Comparison of ENCODE assay signal across 13 cellular contexts in genomic region chr5:14277407-14278320, GRCh38.
DNase-seq lines count a peak whose midpoint lies in the region; ATAC-seq and TF ChIP-seq lines count a peak whose summit lies in the region.
"Had no signal": no experiment of that assay in that cellular context is flagged by ENCODE, and none has a peak within 500 bp of the region (broad histone marks: within the 10 kb centered on the region; RNA-seq: fewer than 3 reads in every experiment).

No MANE protein-coding gene starts in this region.

- H3K4me1 ChIP-seq in H9 (ENCODE audit: insufficient read depth, low read length) (peaks cover 7% of the 10 kb centered on the region; the same call in 1 of the 2 replicates), MM.1S (ENCODE audit: low read length) (no peaks in the 10 kb centered on the region), mesendoderm (ENCODE audit: control insufficient read depth, low read depth, low read length) (peaks cover 3% of the 10 kb centered on the region)
- H3K4me1 ChIP-seq: parathyroid adenoma had no signal

- no peak overlapping the region for H3T11ph ChIP-seq in H9 (ENCODE audit: low read length)

- H3K23ac ChIP-seq in H9 (ENCODE audit: insufficient read length, low read depth, low read length) (no peak overlapping the region), mesendoderm (ENCODE audit: low read length) (no peak overlapping the region)

- H2BK12ac ChIP-seq in H9 (ENCODE audit: insufficient read length, low read depth, low read length) = no peak overlapping the region

- H3K4me3 ChIP-seq in MM.1S (ENCODE audit: low read length) (no peak overlapping the region; the same call in 1 of the 2 replicates), mesendoderm (ENCODE audit: low read length) (no peak overlapping the region)

- no peak overlapping the region for H4K5ac ChIP-seq in H9 (ENCODE audit: insufficient read length, low read depth, low read length)
- H4K5ac ChIP-seq in mesendoderm (ENCODE audit: low read length) = no peak overlapping the region

- H3K9ac ChIP-seq in H9 (ENCODE audit: extremely low read depth, insufficient read length, low read length) (no peak overlapping the region), MM.1S (ENCODE audit: low read length) (no peak overlapping the region), mesendoderm (ENCODE audit: low read length) (no peak overlapping the region)
- H3K9ac ChIP-seq: parathyroid adenoma had no signal

- ATAC-seq in GM18519 (IDR thresholded peaks at IDR 0.05; ENCODE audit: low FRiP score, unreplicated experiment) (peak; percentile 44), HG03565 (IDR thresholded peaks at IDR 0.05; ENCODE audit: unreplicated experiment) (no peak)
- no peak for ATAC-seq in natural killer cell treated with Interleukin-12 subunit alpha and Interleukin-12 subunit beta and Interleukin-15 and Interleukin-18, amount 100 ng/mL, for 72 hours

- no peaks in the 10 kb centered on the region for H3K27me3 ChIP-seq in H9 (ENCODE audit: insufficient read depth, low read length)
- no peaks in the 10 kb centered on the region for H3K27me3 ChIP-seq in MM.1S (replicated peaks; ENCODE audit: insufficient read depth, low read length)
- no peaks in the 10 kb centered on the region for H3K27me3 ChIP-seq in mesendoderm (ENCODE audit: insufficient read depth, low read length, poor library complexity)

- no peaks in the 10 kb centered on the region for H3K23me2 ChIP-seq in H9 (ENCODE audit: insufficient read length, low read depth, low read length, poor library complexity, severe bottlenecking)

- H3F3A ChIP-seq in MM.1S (ENCODE audit: insufficient read depth, low read length) = no peaks in the 10 kb centered on the region; the same call in 1 of the 2 replicates

- H2BK20ac ChIP-seq in H9 (ENCODE audit: low read depth, low read length, poor library complexity, severe bottlenecking) = no peak overlapping the region

- no peaks in the 10 kb centered on the region for H3K9me3 ChIP-seq in H9 (ENCODE audit: control insufficient read depth, low read depth, low read length)
- H3K9me3 ChIP-seq in MM.1S (replicated peaks; ENCODE audit: insufficient read depth, low read length) = no peaks in the 10 kb centered on the region

- H2AK5ac ChIP-seq in H9 (ENCODE audit: insufficient read length, low read length) (no peak overlapping the region), mesendoderm (ENCODE audit: low read length) (no peak overlapping the region)

- H2BK120ac ChIP-seq in H9 (ENCODE audit: low read depth, low read length, poor library complexity, severe bottlenecking) = no peak overlapping the region
- H2BK120ac ChIP-seq in mesendoderm (ENCODE audit: low read depth, low read length) = no peak overlapping the region

- no peak overlapping the region for H2AFZ ChIP-seq in H9 (ENCODE audit: low read length)
- no peak overlapping the region for H2AFZ ChIP-seq in MM.1S (ENCODE audit: low read length)
- H2AFZ ChIP-seq: parathyroid adenoma had no signal

- no peaks in the 10 kb centered on the region for H3K27me3 Mint-ChIP-seq in H9 (ENCODE audit: low read depth)
- no peaks in the 10 kb centered on the region for H3K27me3 Mint-ChIP-seq in natural killer cell treated with Interleukin-12 subunit alpha and Interleukin-12 subunit beta and Interleukin-15 and Interleukin-18, amount 100 ng/mL, for 72 hours

- no peak overlapping the region for H4K91ac ChIP-seq in H9 (ENCODE audit: insufficient read length, low read depth, low read length)

- H3K4me3 Mint-ChIP-seq in H9 = no peak overlapping the region
- H3K4me3 Mint-ChIP-seq in natural killer cell treated with Interleukin-12 subunit alpha and Interleukin-12 subunit beta and Interleukin-15 and Interleukin-18, amount 100 ng/mL, for 72 hours = no peak overlapping the region
- H3K4me3 Mint-ChIP-seq: activated naive CD4-positive, alpha-beta T cell treated with anti-CD3 and anti-CD28 coated beads, Interleukin-2, amount 10 ng/mL, durations not matched to agents 7 days and 5 days had no signal

- no peaks in the 10 kb centered on the region for H3K9me3 Mint-ChIP-seq in H9
- H3K9me3 Mint-ChIP-seq in natural killer cell treated with Interleukin-12 subunit alpha and Interleukin-12 subunit beta and Interleukin-15 and Interleukin-18, amount 100 ng/mL, for 72 hours = no peaks in the 10 kb centered on the region
- H3K9me3 Mint-ChIP-seq: activated naive CD4-positive, alpha-beta T cell treated with anti-CD3 and anti-CD28 coated beads, Interleukin-2, amount 10 ng/mL, durations not matched to agents 7 days and 5 days had no signal

- no peak overlapping the region for H3K14ac ChIP-seq in H9 (ENCODE audit: insufficient read depth, low read length)

- H3K4me1 Mint-ChIP-seq in H9 = peaks cover 26 to 28% of the 10 kb centered on the region in 2 experiments
- peaks cover 4 to 7% of the 10 kb centered on the region in 2 donors for H3K4me1 Mint-ChIP-seq in natural killer cell treated with Interleukin-12 subunit alpha and Interleukin-12 subunit beta and Interleukin-15 and Interleukin-18, amount 100 ng/mL, for 72 hours (ENCODE audit: low read depth in 2 of 2)

- WGBS in H9 (ENCODE audit: extremely low coverage, insufficient read length, low lambda C conversion rate) = no CpG with 5 or more reads among the region's 9 CpGs
- no CpG with 5 or more reads among the region's 9 CpGs for whole genome bisulfite sequencing in mesendoderm (ENCODE audit: extremely low coverage, insufficient coverage, low lambda C conversion rate)

- H4K8ac ChIP-seq in H9 (replicated peaks; ENCODE audit: insufficient read length, low read depth, low read length) (no peak overlapping the region), mesendoderm (ENCODE audit: low read depth, low read length) (no peak overlapping the region)

- no peak for TF ChIP-seq CTCF in H9 (conservative IDR thresholded peaks at IDR 0.05)
- TF ChIP-seq CTCF in MM.1S (IDR thresholded peaks at IDR 0.05; ENCODE audit: low read length) = no peak

- no peak for DNase-seq in H9
- no peak for DNase-seq in MM.1S
- no peak for DNase-seq in mesendoderm
- DNase-seq in natural killer cell treated with Interleukin-12 subunit alpha and Interleukin-12 subunit beta and Interleukin-15 and Interleukin-18, amount 100 ng/mL, for 72 hours (ENCODE audit: low spot score) = no peak
- DNase-seq in MV-4-11 (lab: John Stamatoyannopoulos, UW) = no peak
- no peak for DNase-seq in glomerular visceral epithelial cell (ENCODE audit: extremely low spot score)
- DNase-seq: activated naive CD4-positive, alpha-beta T cell treated with anti-CD3 and anti-CD28 coated beads, Interleukin-2, amount 10 ng/mL, durations not matched to agents 7 days and 5 days; cortex of kidney; head of caudate nucleus; NCI-H526 treated with DMSO at 0.1 percent for 48 hours had no signal

- no peaks in the 10 kb centered on the region for H3K9me2 ChIP-seq in MM.1S (replicated peaks; ENCODE audit: insufficient read depth, low read length)

- H3K18ac ChIP-seq in H9 (ENCODE audit: insufficient read length, low read depth, low read length) (no peak overlapping the region), mesendoderm (ENCODE audit: low read length) (no peak overlapping the region)

- H4K20me1 ChIP-seq in H9 (ENCODE audit: control insufficient read depth, insufficient read depth, insufficient read length) = no peaks in the 10 kb centered on the region
- no peaks in the 10 kb centered on the region for H4K20me1 ChIP-seq in MM.1S (ENCODE audit: insufficient read depth, low read length)

- no peaks in the 10 kb centered on the region for H3K36me3 ChIP-seq in MM.1S (replicated peaks; ENCODE audit: insufficient read depth, low read length)
- no peaks in the 10 kb centered on the region for H3K36me3 ChIP-seq in mesendoderm (ENCODE audit: control insufficient read depth, insufficient read depth, low read length)

- peaks cover 6 to 12% (median 11%) of the 10 kb centered on the region in 3 experiments; a peak in 3 of 7 replicates for H3K36me3 Mint-ChIP-seq in H9 (ENCODE audit: insufficient read depth in 1 of 3, low read depth in 3 of 3)
- H3K36me3 Mint-ChIP-seq in natural killer cell treated with Interleukin-12 subunit alpha and Interleukin-12 subunit beta and Interleukin-15 and Interleukin-18, amount 100 ng/mL, for 72 hours = no peaks in the 10 kb centered on the region
- H3K36me3 Mint-ChIP-seq: activated naive CD4-positive, alpha-beta T cell treated with anti-CD3 and anti-CD28 coated beads, Interleukin-2, amount 10 ng/mL, durations not matched to agents 7 days and 5 days had no signal

- peak overlapping the region; percentile 67 to 83 (median 71); a peak in 3 of 7 replicates for H3K27ac Mint-ChIP-seq in H9
- no peak overlapping the region for H3K27ac Mint-ChIP-seq in natural killer cell treated with Interleukin-12 subunit alpha and Interleukin-12 subunit beta and Interleukin-15 and Interleukin-18, amount 100 ng/mL, for 72 hours
- H3K27ac Mint-ChIP-seq: activated naive CD4-positive, alpha-beta T cell treated with anti-CD3 and anti-CD28 coated beads, Interleukin-2, amount 10 ng/mL, durations not matched to agents 7 days and 5 days had no signal

- H3K56ac ChIP-seq in H9 (ENCODE audit: insufficient read length, low read depth, low read length) = no peak overlapping the region
- H3K56ac ChIP-seq in mesendoderm (ENCODE audit: low read length) = peak overlapping the region; percentile 19

- H2BK15ac ChIP-seq in H9 (ENCODE audit: low read depth, low read length) = no peak overlapping the region
- no peak overlapping the region for H2BK15ac ChIP-seq in mesendoderm (replicated peaks; ENCODE audit: low read depth)

- H3K79me1 ChIP-seq in H9 (ENCODE audit: insufficient read depth, low read depth, low read length, poor library complexity, severe bottlenecking) (no peaks in the 10 kb centered on the region), mesendoderm (ENCODE audit: low read length) (peaks cover 16% of the 10 kb centered on the region)

- no peak overlapping the region for H3K4ac ChIP-seq in H9 (ENCODE audit: low read depth, low read length)
- H3K4ac ChIP-seq in mesendoderm (ENCODE audit: low read depth, low read length) = no peak overlapping the region

- H3K27ac ChIP-seq in H9 (ENCODE audit: insufficient read length, low read depth, low read length) = no peak overlapping the region
- H3K27ac ChIP-seq in MM.1S (ENCODE audit: low read length) = no peak overlapping the region; the same call in 1 of the 2 replicates
- H3K27ac ChIP-seq in mesendoderm (ENCODE audit: low read depth, low read length) = no peak overlapping the region
- H3K27ac ChIP-seq: parathyroid adenoma had no signal

- H3K79me2 ChIP-seq in H9 (ENCODE audit: insufficient read depth, low read length) (no peaks in the 10 kb centered on the region; the same call in 1 of the 2 replicates), MM.1S (ENCODE audit: low read length) (no peaks in the 10 kb centered on the region), mesendoderm (ENCODE audit: control insufficient read depth, insufficient read depth, low read length) (peaks cover 39% of the 10 kb centered on the region)

- H3K4me2 ChIP-seq in H9 (ENCODE audit: insufficient read depth, insufficient read length, low read length) (no peak overlapping the region), MM.1S (ENCODE audit: low read depth, low read length) (peak overlapping the region; percentile 9; the same call in 1 of the 2 replicates), mesendoderm (ENCODE audit: low read length) (no peak overlapping the region)

- H2BK5ac ChIP-seq in H9 (ENCODE audit: insufficient read length, low read length) = no peak overlapping the region
- H2BK5ac ChIP-seq in mesendoderm (ENCODE audit: low read length) = no peak overlapping the region

Comparison
In these comparisons a context has a peak if more than half of its experiments do, and no peak if none do; other contexts are left out.
1. H3K27ac Mint-ChIP-seq: peak in H9 (3 of 3); none in natural killer cell treated with Interleukin-12 subunit alpha and Interleukin-12 subunit beta and Interleukin-15 and Interleukin-18, amount 100 ng/mL, for 72 hours (0 of 2).